Comparison of ENCODE assay signal across 11 cellular contexts in genomic region chr2:113219889-113220641, GRCh38. TPM values are rescaled to one million over a fixed set of nuclear protein-coding genes. Genes with fewer than 3 reads are reported as not detected.
DNase-seq lines count a peak whose midpoint lies in the region; ATAC-seq, FAIRE-seq and TF ChIP-seq lines count a peak whose summit lies in the region.
"Had no signal": no experiment of that assay in that cellular context is flagged by ENCODE, and none has a peak within 500 bp of the region (broad histone marks: within the 10 kb centered on the region; RNA-seq: fewer than 3 reads in every experiment).

No MANE protein-coding gene starts in this region.

- no peaks in the 10 kb centered on the region for H3K9me3 Mint-ChIP-seq in T-helper 2 cell treated with Interferon-gamma antibody and Interleukin-4, amounts not matched to agents 5 μg/mL and 100 μg/mL, for 36 hours
- H3K9me3 Mint-ChIP-seq: central memory CD8-positive, alpha-beta T cell; naive B cell had no signal

- POLR2A ChIA-PET in GM10248 (lab: Yijun Ruan, JAX) = no interaction called here

- no peaks in the 10 kb centered on the region for H3K27me3 ChIP-seq in right atrium auricular region

- H3K4me1 Mint-ChIP-seq in T-helper 2 cell treated with Interferon-gamma antibody and Interleukin-4, amounts not matched to agents 5 μg/mL and 100 μg/mL, for 36 hours (ENCODE audit: low read depth) = peaks cover 6% of the 10 kb centered on the region

- H3K9me3 ChIP-seq in right atrium auricular region = no peaks in the 10 kb centered on the region
- no peaks in the 10 kb centered on the region for H3K9me3 ChIP-seq in kidney (ENCODE audit: control insufficient read depth in 1 of 2, low read length in 2 of 2)

- peak; percentile 56 for ATAC-seq in Right ventricle myocardium superior (ENCODE audit: poor library complexity)

- no peaks in the 10 kb centered on the region for H3K36me3 Mint-ChIP-seq in T-helper 2 cell treated with Interferon-gamma antibody and Interleukin-4, amounts not matched to agents 5 μg/mL and 100 μg/mL, for 36 hours (ENCODE audit: low read depth)
- H3K36me3 Mint-ChIP-seq: naive B cell had no signal

- H3K4me1 ChIP-seq in right atrium auricular region (peaks cover 0 to 33% of the 10 kb centered on the region in 2 donors), kidney (ENCODE audit: control insufficient read depth in 1 of 2, insufficient read depth in 1 of 2, low read depth in 1 of 2, low read length in 2 of 2) (peaks cover 51 to 75% of the 10 kb centered on the region in 2 donors)

- H3K36me3 ChIP-seq in right atrium auricular region (no peaks in the 10 kb centered on the region), kidney (ENCODE audit: control insufficient read depth in 1 of 2, insufficient read depth in 2 of 2, low read length in 2 of 2) (peaks cover 0 to 11% of the 10 kb centered on the region in 2 donors)

- H3K4me3 Mint-ChIP-seq in T-helper 2 cell treated with Interferon-gamma antibody and Interleukin-4, amounts not matched to agents 5 μg/mL and 100 μg/mL, for 36 hours = no peak overlapping the region
- H3K4me3 Mint-ChIP-seq: central memory CD8-positive, alpha-beta T cell; naive B cell had no signal

- no peak for FAIRE-seq in kidney (lab: Jason Lieb, UNC)

- CTCF ChIA-PET in GM10248 (lab: Yijun Ruan, JAX) = interaction anchor here (0.8 to 4.0 kb wide), 7 partner anchors 8 to 83 kb away, joined by 3 to 13 read pairs (median 4); no protein-coding TSS in a partner anchor

- TF ChIP-seq CTCF in right atrium auricular region (IDR thresholded peaks at IDR 0.05) (no peak), kidney (IDR thresholded peaks at IDR 0.05; ENCODE audit: borderline replicate concordance, extremely low read depth, insufficient read depth) (no peak), GM10248 (IDR thresholded peaks at IDR 0.05; ENCODE audit: control extremely low read depth, extremely low read depth, low read depth, missing control alignments) (no peak)

- intact Hi-C loops in Right ventricle myocardium superior (cut with DNase I) = no loop called here
- intact Hi-C loops in kidney (cut with DNase I) = no loop called here

- H3K27ac ChIP-seq in right atrium auricular region = peak overlapping the region in 1 of 2 donors; percentile 40
- H3K27ac ChIP-seq in kidney (ENCODE audit: low read depth in 2 of 2, low read length in 2 of 2) = peak overlapping the region; percentile 86 to 95

- H3K27me3 Mint-ChIP-seq in T-helper 2 cell treated with Interferon-gamma antibody and Interleukin-4, amounts not matched to agents 5 μg/mL and 100 μg/mL, for 36 hours (ENCODE audit: low read depth) = peaks cover 2% of the 10 kb centered on the region
- H3K27me3 Mint-ChIP-seq: central memory CD8-positive, alpha-beta T cell had no signal

- DNase-seq in Right ventricle myocardium superior (peak; percentile 79), right atrium auricular region (ENCODE audit: low spot score) (no peak), amniotic epithelial cell (ENCODE audit: low read depth) (peak; percentile 72), kidney (peak; percentile 90), SW 1271 (lab: John Stamatoyannopoulos, UW) (no peak), NCI-H146 (lab: John Stamatoyannopoulos, UW) (no peak), GM10248 (ENCODE audit: extremely low spot score) (no peak)
- no peak for DNase-seq in T-helper 2 cell treated with Interferon-gamma antibody and Interleukin-4, amounts not matched to agents 5 μg/mL and 100 μg/mL, for 36 hours (ENCODE audit: low spot score)
- DNase-seq: DMS79, naive B cell had no signal

- peak overlapping the region in 1 of 2 donors; percentile 22 for H3K9ac ChIP-seq in kidney (ENCODE audit: low read length in 2 of 2)

- H3K4me3 ChIP-seq in right atrium auricular region (no peak overlapping the region), kidney (ENCODE audit: low read length in 2 of 2) (no peak overlapping the region)

- no peak overlapping the region for H3K27ac Mint-ChIP-seq in T-helper 2 cell treated with Interferon-gamma antibody and Interleukin-4, amounts not matched to agents 5 μg/mL and 100 μg/mL, for 36 hours
- H3K27ac Mint-ChIP-seq: naive B cell had no signal

RNA-seq across cellular contexts. Expression of gene PSD4, which starts 46.3 kb away (rescaled TPM):
- 2.6 TPM for total RNA-seq in Right ventricle myocardium superior
- total RNA-seq in right atrium auricular region = 1 to 10 TPM; 2.4 to 4.5 TPM
- 42.0 TPM for total RNA-seq in kidney
- 16.2 TPM for polyA plus RNA-seq in kidney (ENCODE audit: insufficient read depth, low read depth, low replicate concordance)

RNA-seq across cellular contexts. Expression of gene PAX8, which starts 58.7 kb away (rescaled TPM):
- total RNA-seq in Right ventricle myocardium superior (0.35 TPM), right atrium auricular region (1 to 10 TPM in 1 of 2 donors, under 1 TPM in 1; 0.37 to 1.2 TPM), kidney (607 TPM)
- 199 TPM for polyA plus RNA-seq in kidney (ENCODE audit: insufficient read depth, low read depth, low replicate concordance)

Comparison
In these comparisons a context has a peak if more than half of its experiments do, and no peak if none do; other contexts are left out.
1. DNase-seq: peak in Right ventricle myocardium superior (single experiment), amniotic epithelial cell (single experiment) and kidney (single experiment); none in right atrium auricular region (single experiment), SW 1271 (0 of 2), NCI-H146 (single experiment), GM10248 (single experiment) and T-helper 2 cell treated with Interferon-gamma antibody and Interleukin-4, amounts not matched to agents 5 μg/mL and 100 μg/mL, for 36 hours (single experiment).
2. RNA of gene PAX8, which starts 58.7 kb away (total RNA-seq): 607 TPM in kidney (single experiment); 0.37 to 1.2 TPM in right atrium auricular region and 0.35 TPM in Right ventricle myocardium superior (single experiment); every median in the first group is over 100 times any median in the second.